2 cellular contexts compared by ENCODE assay signal in genomic region chr10:114859227-114859626, GRCh38.
TF ChIP-seq lines count a peak whose summit lies in the region.

No MANE protein-coding gene starts in this region.

TF ChIP-seq in IMR-90, 13 proteins besides CTCF, POLR2A, EP300 and RAD21:
- no peak for TF ChIP-seq FOS (IDR thresholded peaks at IDR 0.05; ENCODE audit: low read depth, low read length)
- TF ChIP-seq, protein P1, sequence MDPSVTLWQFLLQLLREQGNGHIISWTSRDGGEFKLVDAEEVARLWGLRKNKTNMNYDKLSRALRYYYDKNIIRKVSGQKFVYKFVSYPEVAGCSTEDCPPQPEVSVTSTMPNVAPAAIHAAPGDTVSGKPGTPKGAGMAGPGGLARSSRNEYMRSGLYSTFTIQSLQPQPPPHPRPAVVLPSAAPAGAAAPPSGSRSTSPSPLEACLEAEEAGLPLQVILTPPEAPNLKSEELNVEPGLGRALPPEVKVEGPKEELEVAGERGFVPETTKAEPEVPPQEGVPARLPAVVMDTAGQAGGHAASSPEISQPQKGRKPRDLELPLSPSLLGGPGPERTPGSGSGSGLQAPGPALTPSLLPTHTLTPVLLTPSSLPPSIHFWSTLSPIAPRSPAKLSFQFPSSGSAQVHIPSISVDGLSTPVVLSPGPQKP (IDR thresholded peaks at IDR 0.05; ENCODE audit: borderline replicate concordance, low read depth, low read length) = no peak
- TF ChIP-seq RCOR1 (IDR thresholded peaks at IDR 0.05; ENCODE audit: insufficient replicate concordance, low read length) = no peak
- TF ChIP-seq MXI1 (IDR thresholded peaks at IDR 0.05; ENCODE audit: borderline replicate concordance, low read depth, low read length) = no peak
- TF ChIP-seq USF2 (IDR thresholded peaks at IDR 0.05; ENCODE audit: low read depth, low read length) = no peak
- no peak for TF ChIP-seq NFE2L2 (IDR thresholded peaks at IDR 0.05; ENCODE audit: low read depth, low read length)
- TF ChIP-seq CHD1 (IDR thresholded peaks at IDR 0.05; ENCODE audit: low read depth, low read length) = no peak
- no peak for TF ChIP-seq SMC3 (IDR thresholded peaks at IDR 0.05; ENCODE audit: low read depth, low read length)
- no peak for TF ChIP-seq BHLHE40 (IDR thresholded peaks at IDR 0.05; ENCODE audit: low read depth, low read length)
- no peak for TF ChIP-seq RFX5 (IDR thresholded peaks at IDR 0.05; ENCODE audit: low read depth, low read length)
- TF ChIP-seq MAZ (IDR thresholded peaks at IDR 0.05; ENCODE audit: borderline replicate concordance, low read depth, low read length) = no peak
- no peak for TF ChIP-seq MAFK (IDR thresholded peaks at IDR 0.05; ENCODE audit: low read depth, low read length)
- no peak for TF ChIP-seq CEBPB (IDR thresholded peaks at IDR 0.05; ENCODE audit: low read depth, low read length)
TF ChIP-seq in IMR-90: peak in this region for 0.

TF ChIP-seq in WTC11, 78 proteins besides CTCF, POLR2A, EP300 and RAD21:
- TF ChIP-seq ZNF416 (CRISPR knock-in tag; IDR thresholded peaks at IDR 0.05) = no peak
- no peak for TF ChIP-seq HMGA2 (CRISPR knock-in tag; IDR thresholded peaks at IDR 0.05)
- no peak for TF ChIP-seq ZNF263 (CRISPR knock-in tag; IDR thresholded peaks at IDR 0.05; ENCODE audit: low read depth)
- TF ChIP-seq, protein P2, sequence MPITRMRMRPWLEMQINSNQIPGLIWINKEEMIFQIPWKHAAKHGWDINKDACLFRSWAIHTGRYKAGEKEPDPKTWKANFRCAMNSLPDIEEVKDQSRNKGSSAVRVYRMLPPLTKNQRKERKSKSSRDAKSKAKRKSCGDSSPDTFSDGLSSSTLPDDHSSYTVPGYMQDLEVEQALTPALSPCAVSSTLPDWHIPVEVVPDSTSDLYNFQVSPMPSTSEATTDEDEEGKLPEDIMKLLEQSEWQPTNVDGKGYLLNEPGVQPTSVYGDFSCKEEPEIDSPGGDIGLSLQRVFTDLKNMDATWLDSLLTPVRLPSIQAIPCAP (CRISPR knock-in tag; IDR thresholded peaks at IDR 0.05) = no peak
- no peak for TF ChIP-seq FOXJ3 (CRISPR knock-in tag; IDR thresholded peaks at IDR 0.05; ENCODE audit: borderline replicate concordance)
- TF ChIP-seq, protein P3, sequence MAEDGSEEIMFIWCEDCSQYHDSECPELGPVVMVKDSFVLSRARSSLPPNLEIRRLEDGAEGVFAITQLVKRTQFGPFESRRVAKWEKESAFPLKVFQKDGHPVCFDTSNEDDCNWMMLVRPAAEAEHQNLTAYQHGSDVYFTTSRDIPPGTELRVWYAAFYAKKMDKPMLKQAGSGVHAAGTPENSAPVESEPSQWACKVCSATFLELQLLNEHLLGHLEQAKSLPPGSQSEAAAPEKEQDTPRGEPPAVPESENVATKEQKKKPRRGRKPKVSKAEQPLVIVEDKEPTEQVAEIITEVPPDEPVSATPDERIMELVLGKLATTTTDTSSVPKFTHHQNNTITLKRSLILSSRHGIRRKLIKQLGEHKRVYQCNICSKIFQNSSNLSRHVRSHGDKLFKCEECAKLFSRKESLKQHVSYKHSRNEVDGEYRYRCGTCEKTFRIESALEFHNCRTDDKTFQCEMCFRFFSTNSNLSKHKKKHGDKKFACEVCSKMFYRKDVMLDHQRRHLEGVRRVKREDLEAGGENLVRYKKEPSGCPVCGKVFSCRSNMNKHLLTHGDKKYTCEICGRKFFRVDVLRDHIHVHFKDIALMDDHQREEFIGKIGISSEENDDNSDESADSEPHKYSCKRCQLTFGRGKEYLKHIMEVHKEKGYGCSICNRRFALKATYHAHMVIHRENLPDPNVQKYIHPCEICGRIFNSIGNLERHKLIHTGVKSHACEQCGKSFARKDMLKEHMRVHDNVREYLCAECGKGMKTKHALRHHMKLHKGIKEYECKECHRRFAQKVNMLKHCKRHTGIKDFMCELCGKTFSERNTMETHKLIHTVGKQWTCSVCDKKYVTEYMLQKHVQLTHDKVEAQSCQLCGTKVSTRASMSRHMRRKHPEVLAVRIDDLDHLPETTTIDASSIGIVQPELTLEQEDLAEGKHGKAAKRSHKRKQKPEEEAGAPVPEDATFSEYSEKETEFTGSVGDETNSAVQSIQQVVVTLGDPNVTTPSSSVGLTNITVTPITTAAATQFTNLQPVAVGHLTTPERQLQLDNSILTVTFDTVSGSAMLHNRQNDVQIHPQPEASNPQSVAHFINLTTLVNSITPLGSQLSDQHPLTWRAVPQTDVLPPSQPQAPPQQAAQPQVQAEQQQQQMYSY (CRISPR knock-in tag; IDR thresholded peaks at IDR 0.05) = no peak
- TF ChIP-seq, protein P4, sequence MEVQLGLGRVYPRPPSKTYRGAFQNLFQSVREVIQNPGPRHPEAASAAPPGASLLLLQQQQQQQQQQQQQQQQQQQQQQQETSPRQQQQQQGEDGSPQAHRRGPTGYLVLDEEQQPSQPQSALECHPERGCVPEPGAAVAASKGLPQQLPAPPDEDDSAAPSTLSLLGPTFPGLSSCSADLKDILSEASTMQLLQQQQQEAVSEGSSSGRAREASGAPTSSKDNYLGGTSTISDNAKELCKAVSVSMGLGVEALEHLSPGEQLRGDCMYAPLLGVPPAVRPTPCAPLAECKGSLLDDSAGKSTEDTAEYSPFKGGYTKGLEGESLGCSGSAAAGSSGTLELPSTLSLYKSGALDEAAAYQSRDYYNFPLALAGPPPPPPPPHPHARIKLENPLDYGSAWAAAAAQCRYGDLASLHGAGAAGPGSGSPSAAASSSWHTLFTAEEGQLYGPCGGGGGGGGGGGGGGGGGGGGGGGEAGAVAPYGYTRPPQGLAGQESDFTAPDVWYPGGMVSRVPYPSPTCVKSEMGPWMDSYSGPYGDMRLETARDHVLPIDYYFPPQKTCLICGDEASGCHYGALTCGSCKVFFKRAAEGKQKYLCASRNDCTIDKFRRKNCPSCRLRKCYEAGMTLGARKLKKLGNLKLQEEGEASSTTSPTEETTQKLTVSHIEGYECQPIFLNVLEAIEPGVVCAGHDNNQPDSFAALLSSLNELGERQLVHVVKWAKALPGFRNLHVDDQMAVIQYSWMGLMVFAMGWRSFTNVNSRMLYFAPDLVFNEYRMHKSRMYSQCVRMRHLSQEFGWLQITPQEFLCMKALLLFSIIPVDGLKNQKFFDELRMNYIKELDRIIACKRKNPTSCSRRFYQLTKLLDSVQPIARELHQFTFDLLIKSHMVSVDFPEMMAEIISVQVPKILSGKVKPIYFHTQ (CRISPR knock-in tag; IDR thresholded peaks at IDR 0.05) = no peak
- no peak for TF ChIP-seq ZSCAN18 (CRISPR knock-in tag; IDR thresholded peaks at IDR 0.05)
- no peak for TF ChIP-seq PRRX2 (CRISPR knock-in tag; IDR thresholded peaks at IDR 0.05)
TF ChIP-seq in WTC11: peak in this region for 0.
